ENCODE assay signal across 1 cellular context in the genomic region with DNA sequence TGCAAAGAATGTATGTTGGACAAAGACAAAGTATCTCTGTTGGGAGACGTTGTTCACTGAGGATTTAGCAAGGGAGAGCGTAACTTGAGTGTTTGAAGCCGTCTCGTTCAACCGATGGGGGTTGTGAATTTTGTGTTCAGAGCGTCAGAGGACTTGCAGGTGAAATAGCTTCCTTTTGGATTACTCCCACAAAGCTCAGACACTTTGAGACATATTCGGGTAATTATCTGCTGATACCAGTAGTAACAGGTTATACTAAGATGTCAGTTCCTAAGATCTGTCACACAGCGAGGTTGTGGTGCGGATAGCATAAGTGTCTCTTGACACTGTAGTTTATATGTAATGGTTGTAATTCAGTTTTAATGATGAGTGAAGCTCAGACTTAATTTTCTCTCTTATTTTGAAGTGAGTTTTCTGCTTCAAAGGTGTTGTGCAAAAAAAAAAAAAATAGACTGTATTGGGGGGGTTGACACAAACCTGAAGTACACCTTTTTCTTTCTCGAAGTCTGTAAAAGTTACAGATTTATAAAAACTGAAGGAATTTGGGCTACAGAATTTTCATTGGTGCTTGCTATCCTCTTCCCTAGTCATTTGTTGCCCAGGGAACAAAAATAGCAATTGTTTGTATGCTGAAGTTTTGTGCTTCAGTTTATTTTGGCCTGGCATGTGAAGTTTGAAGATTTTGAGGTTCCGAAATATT.
TF ChIP-seq lines count a peak whose summit lies in the region.

No MANE protein-coding gene starts in this region.

TF ChIP-seq in H1, 55 proteins besides CTCF, POLR2A, EP300 and RAD21 (continued from another document):
- TF ChIP-seq BACH1 (IDR thresholded peaks at IDR 0.05; ENCODE audit: low read length), result no peak
- no peak for TF ChIP-seq TAF1 (IDR thresholded peaks at IDR 0.05; ENCODE audit: low read depth, low read length)
- TF ChIP-seq HDAC2 (IDR thresholded peaks at IDR 0.05; ENCODE audit: borderline replicate concordance in 1 of 2, low read depth in 2 of 2, low read length in 2 of 2), result no peak
- TF ChIP-seq PHF8 (conservative IDR thresholded peaks at IDR 0.05; ENCODE audit: low read depth, low read length), result no peak
- no peak for TF ChIP-seq FOSL1 (IDR thresholded peaks at IDR 0.05; ENCODE audit: insufficient read depth, low read depth, low read length)
TF ChIP-seq in H1: peak in this region for 0.
